8 cellular contexts compared by ENCODE assay signal in the genomic region with DNA sequence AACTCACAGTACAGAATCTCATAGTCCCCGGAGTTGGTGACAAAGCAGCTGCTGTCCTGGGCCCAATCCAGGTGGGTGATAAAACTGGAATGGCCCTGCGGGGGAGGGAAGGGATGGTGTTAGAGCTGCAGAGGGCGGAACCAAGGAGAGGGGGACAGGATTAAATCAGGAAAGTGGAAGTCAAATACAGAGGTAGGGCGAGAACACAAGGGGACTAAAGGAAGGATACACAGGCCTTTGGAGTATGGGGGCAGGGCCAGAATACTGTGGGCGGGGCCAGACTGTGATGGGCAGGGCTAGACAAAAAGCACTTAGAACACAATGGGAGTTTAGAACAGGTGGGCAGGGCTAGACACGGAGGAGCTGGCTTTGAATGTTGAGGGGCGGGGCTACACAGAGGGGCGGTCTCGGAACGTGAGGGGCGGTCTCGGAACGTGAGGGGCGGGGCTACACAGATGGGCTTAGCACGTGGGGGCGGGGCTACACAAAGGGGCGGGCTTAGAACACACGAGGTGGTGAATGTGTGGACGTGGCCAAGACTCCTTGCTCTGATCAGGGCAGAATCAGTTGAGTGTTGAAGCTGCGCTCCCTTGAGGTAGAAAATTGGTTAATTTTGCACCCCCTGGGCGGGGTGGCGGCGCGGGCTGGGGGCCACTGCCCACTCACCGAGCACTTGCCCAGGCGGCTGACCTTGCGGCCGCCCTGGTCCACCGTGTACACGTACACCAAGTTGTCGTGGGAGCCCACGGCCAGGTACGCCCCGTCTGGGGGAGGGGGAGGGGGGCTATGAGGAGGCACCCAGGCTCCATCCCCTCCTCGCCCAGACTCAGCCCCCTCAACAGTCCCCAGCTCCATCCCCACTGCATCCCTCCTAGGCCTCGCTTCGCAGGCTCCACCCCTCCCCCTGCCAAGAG. TPM values are rescaled to one million over a fixed set of nuclear protein-coding genes. Genes with fewer than 3 reads are reported as not detected.
DNase-seq lines count a peak whose midpoint lies in the region; ATAC-seq, FAIRE-seq and TF ChIP-seq lines count a peak whose summit lies in the region.

No MANE protein-coding gene starts in this region.

- DNase-seq in GM19240 (ENCODE audit: insufficient read length, low spot score) (peak; percentile 77), NCI-H2227 treated with DMSO at 0.1 percent for 48 hours (lab: John Stamatoyannopoulos, UW) (peak; percentile 14), colonic mucosa (peak; percentile 96), HepG2 (ENCODE audit: low spot score) (peak; percentile 62)
- peak; percentile 95 for DNase-seq in activated CD4-positive, alpha-beta T cell treated with anti-CD3 and anti-CD28 coated beads for 48 hours
- peak; percentile 58 for DNase-seq in stimulated activated CD8-positive, alpha-beta memory T cell treated with anti-CD3 and anti-CD28 coated beads, Interleukin-12 subunit alpha, Interleukin-12 subunit beta, amount 100 ng/mL, for 24 hours (ENCODE audit: extremely low read depth)

- no TSS peak for BruUV-seq in HepG2 (replicated peaks; lab: Mats Ljungman, UMichigan)

- no peak for TF ChIP-seq POLR2A in HepG2 (IDR thresholded peaks at IDR 0.05; ENCODE audit: insufficient read depth in 1 of 2, low read depth in 2 of 2, low read length in 2 of 2)

- H4K20me1 ChIP-seq in HepG2 (ENCODE audit: insufficient read depth, low read length) = no peaks in the 10 kb centered on the region

- no peak overlapping the region for H2AFZ ChIP-seq in HepG2 (ENCODE audit: low read length)

- TF ChIP-seq CTCF in 22Rv1 (IDR thresholded peaks at IDR 0.05) = no peak
- TF ChIP-seq CTCF in colonic mucosa (IDR thresholded peaks at IDR 0.05) = no peak
- TF ChIP-seq CTCF in HepG2 (CRISPR knock-in tag; IDR thresholded peaks at IDR 0.05) = no peak

- no peak overlapping the region for H3K4me3 ChIP-seq in colonic mucosa
- no peak overlapping the region for H3K4me3 ChIP-seq in HepG2 (replicated peaks in 1 of 3; ENCODE audit: insufficient read depth in 1 of 3, low read depth in 2 of 3, low read length in 3 of 3)

- peak; percentile 81 for ATAC-seq in HepG2
- ATAC-seq in GM18858 (IDR thresholded peaks at IDR 0.05; ENCODE audit: unreplicated experiment) = no peak

- POLR2A ChIA-PET in HepG2 (lab: Yijun Ruan, JAX) = interaction anchor here (4.6 kb wide), 1 partner anchor 26 kb away, joined by 18 read pairs; no protein-coding TSS in a partner anchor

- H3K4me2 ChIP-seq in HepG2 (ENCODE audit: low read depth, low read length) = no peak overlapping the region

- H3K27ac ChIP-seq in 22Rv1 = peak overlapping the region; percentile 76
- H3K27ac ChIP-seq in colonic mucosa = peak overlapping the region; percentile 90
- no peak overlapping the region for H3K27ac ChIP-seq in HepG2 (ENCODE audit: extremely low read length, insufficient read depth, low read length)

- H3K9ac ChIP-seq in colonic mucosa (ENCODE audit: low read depth in 2 of 2, low read length in 2 of 2) (peak overlapping the region; percentile 20 to 67), HepG2 (ENCODE audit: insufficient read depth, low read depth, low read length) (no peak overlapping the region)

- H3K27me3 ChIP-seq in colonic mucosa (no peaks in the 10 kb centered on the region), HepG2 (ENCODE audit: control insufficient read depth in 1 of 2, insufficient read depth in 2 of 2, low read length in 2 of 2) (no peaks in the 10 kb centered on the region)

- CTCF ChIA-PET in HepG2 (lab: Yijun Ruan, JAX; ENCODE audit: low intra/inter-chr PET ratio, low total read pairs) = no interaction called here

- 78% methylated on average over 27 of the region's 37 CpGs for WGBS in HepG2 (ENCODE audit: low lambda C conversion rate)

- no peak for FAIRE-seq in HepG2 (lab: Jason Lieb, UNC)

- H3K4me1 ChIP-seq in colonic mucosa = peaks cover 14% of the 10 kb centered on the region
- 0 out of 2 replicates have a peak, but pooled peaks cover 8% of the 10 kb centered on the region for H3K4me1 ChIP-seq in HepG2 (ENCODE audit: insufficient read depth, low read length)

- H3K9me3 ChIP-seq in colonic mucosa (no peaks in the 10 kb centered on the region), HepG2 (ENCODE audit: low read length) (no peaks in the 10 kb centered on the region)

- in situ Hi-C loops in HepG2 (cut with HindIII; ENCODE audit: extremely low pct_ligation_motif_present, low pct_unique_long_range_greater_than_20kb) = no loop called here

- intact Hi-C loops in colonic mucosa (cut with DNase I) = no loop called here
- intact Hi-C loops in HepG2 (cut with micrococcal nuclease; ENCODE audit: unreplicated experiment) = no loop called here

- TF ChIP-seq RAD21 in HepG2 (CRISPR knock-in tag; IDR thresholded peaks at IDR 0.05) = no peak

- peaks cover 11% of the 10 kb centered on the region for H3K36me3 ChIP-seq in colonic mucosa
- H3K36me3 ChIP-seq in HepG2 (replicated peaks in 1 of 2; ENCODE audit: control insufficient read depth in 1 of 2, insufficient read depth in 2 of 2, low read length in 2 of 2) = peaks cover 5 to 8% of the 10 kb centered on the region in 2 experiments; a peak in 2 of 5 replicates

- TF ChIP-seq EP300 in HepG2 (IDR thresholded peaks at IDR 0.05; ENCODE audit: low read depth in 2 of 2, low read length in 2 of 2) (no peak), HepG2 (CRISPR knock-in tag; IDR thresholded peaks at IDR 0.05; ENCODE audit: borderline replicate concordance) (no peak)

- no peaks in the 10 kb centered on the region for H3K79me2 ChIP-seq in HepG2 (ENCODE audit: insufficient read depth, low read length)

RNA-seq across cellular contexts. Expression of gene GPR4, which starts 14.0 kb away (rescaled TPM):
- total RNA-seq in colonic mucosa (1 to 10 TPM in 1 of 2 donors, under 1 TPM in 1; 0.52 to 2.0 TPM), HepG2 (2016; rRNA removed; fragmentation: Illumina TruSeq; extraction: Trizol) (not detected in 2 replicates)
- not detected in 2 replicates for total RNA-seq in HepG2 (2016; cell fraction: cytosol; rRNA removed; fragmentation: Illumina TruSeq; extraction: Trizol; ENCODE audit: low read depth)
- not detected in 2 replicates for total RNA-seq in HepG2 (2016; cell fraction: insoluble cytoplasmic fraction; rRNA removed; fragmentation: Illumina TruSeq; extraction: Trizol)
- not detected in 2 replicates for total RNA-seq in HepG2 (2016; cell fraction: membrane; rRNA removed; fragmentation: Illumina TruSeq; extraction: Trizol)
- total RNA-seq in HepG2 (2016; cell fraction: nucleus; rRNA removed; fragmentation: Illumina TruSeq; extraction: Trizol) = not detected in 2 replicates
- 0.15 TPM in 1 of 2 replicates, not detected in the other for polyA plus RNA-seq in HepG2 (2011; rRNA removed)
- not detected in 2 replicates for polyA plus RNA-seq in HepG2 (2011; cell fraction: cytosol; rRNA removed)
- polyA plus RNA-seq in HepG2 (2011; cell fraction: nucleus; rRNA removed) = not detected in 2 replicates
- polyA plus RNA-seq in HepG2 (2012) = not detected in 2 replicates
- polyA plus RNA-seq in HepG2 (2016; cell fraction: cytosol; fragmentation: Illumina TruSeq; extraction: Trizol; ENCODE audit: low read depth) = not detected in 2 replicates
- not detected in 2 replicates for polyA plus RNA-seq in HepG2 (2016; cell fraction: insoluble cytoplasmic fraction; fragmentation: Illumina TruSeq; extraction: Trizol; ENCODE audit: low read depth)
- polyA plus RNA-seq in HepG2 (2016; cell fraction: membrane; fragmentation: Illumina TruSeq; extraction: Trizol; ENCODE audit: low read depth) = not detected in 2 replicates
- not detected in 2 replicates for polyA plus RNA-seq in HepG2 (2016; cell fraction: nucleus; fragmentation: Illumina TruSeq; extraction: Trizol; ENCODE audit: insufficient read depth, low read depth)
- 0.12 TPM in 1 of 2 replicates, not detected in the other for polyA minus RNA-seq in HepG2 (2011; rRNA and poly(A)+ RNA removed; ENCODE audit: low replicate concordance)
- polyA minus RNA-seq in HepG2 (2011; cell fraction: cytosol; rRNA and poly(A)+ RNA removed) = not detected in 2 replicates
- polyA minus RNA-seq in HepG2 (2011; cell fraction: nucleus; rRNA and poly(A)+ RNA removed) = not detected in 2 replicates

RNA-seq across cellular contexts. Expression of gene EML2, which starts 23.1 kb away (rescaled TPM):
- total RNA-seq in colonic mucosa (100 to 1,000 TPM in 1 of 2 donors, 10 to 100 TPM in 1; 96.2 to 106 TPM), HepG2 (2016; rRNA removed; fragmentation: Illumina TruSeq; extraction: Trizol) (7.3 and 7.6 TPM in 2 replicates)
- total RNA-seq in HepG2 (2016; cell fraction: cytosol; rRNA removed; fragmentation: Illumina TruSeq; extraction: Trizol; ENCODE audit: low read depth) = 1.6 and 3.5 TPM in 2 replicates
- 4.2 and 9.1 TPM in 2 replicates for total RNA-seq in HepG2 (2016; cell fraction: insoluble cytoplasmic fraction; rRNA removed; fragmentation: Illumina TruSeq; extraction: Trizol)
- total RNA-seq in HepG2 (2016; cell fraction: membrane; rRNA removed; fragmentation: Illumina TruSeq; extraction: Trizol) = 2.2 and 3.2 TPM in 2 replicates
- 8.8 and 13.4 TPM in 2 replicates for total RNA-seq in HepG2 (2016; cell fraction: nucleus; rRNA removed; fragmentation: Illumina TruSeq; extraction: Trizol)
- 12.9 and 16.6 TPM in 2 replicates for polyA plus RNA-seq in HepG2 (2011; rRNA removed)
- 7.9 and 8.5 TPM in 2 replicates for polyA plus RNA-seq in HepG2 (2011; cell fraction: cytosol; rRNA removed)
- 74.5 and 101 TPM in 2 replicates for polyA plus RNA-seq in HepG2 (2011; cell fraction: nucleus; rRNA removed)
- 10.9 and 17.5 TPM in 2 replicates for polyA plus RNA-seq in HepG2 (2012)
- 0.88 and 1.0 TPM in 2 replicates for polyA plus RNA-seq in HepG2 (2016; cell fraction: cytosol; fragmentation: Illumina TruSeq; extraction: Trizol; ENCODE audit: low read depth)
- 3.1 and 4.1 TPM in 2 replicates for polyA plus RNA-seq in HepG2 (2016; cell fraction: insoluble cytoplasmic fraction; fragmentation: Illumina TruSeq; extraction: Trizol; ENCODE audit: low read depth)
- 1.2 and 3.4 TPM in 2 replicates for polyA plus RNA-seq in HepG2 (2016; cell fraction: membrane; fragmentation: Illumina TruSeq; extraction: Trizol; ENCODE audit: low read depth)
- polyA plus RNA-seq in HepG2 (2016; cell fraction: nucleus; fragmentation: Illumina TruSeq; extraction: Trizol; ENCODE audit: insufficient read depth, low read depth) = 25.5 and 27.6 TPM in 2 replicates
- 40.9 and 76.3 TPM in 2 replicates for polyA minus RNA-seq in HepG2 (2011; rRNA and poly(A)+ RNA removed; ENCODE audit: low replicate concordance)
- polyA minus RNA-seq in HepG2 (2011; cell fraction: cytosol; rRNA and poly(A)+ RNA removed) = 13.7 and 15.5 TPM in 2 replicates
- 15.0 and 16.1 TPM in 2 replicates for polyA minus RNA-seq in HepG2 (2011; cell fraction: nucleus; rRNA and poly(A)+ RNA removed)

RNA-seq across cellular contexts. Expression of gene OPA3, which starts 31.4 kb away (rescaled TPM):
- total RNA-seq in colonic mucosa (10 to 100 TPM; 12.4 to 14.8 TPM), HepG2 (2016; rRNA removed; fragmentation: Illumina TruSeq; extraction: Trizol) (7.8 and 8.3 TPM in 2 replicates)
- 0.81 and 1.1 TPM in 2 replicates for total RNA-seq in HepG2 (2016; cell fraction: cytosol; rRNA removed; fragmentation: Illumina TruSeq; extraction: Trizol; ENCODE audit: low read depth)
- 9.0 and 9.2 TPM in 2 replicates for total RNA-seq in HepG2 (2016; cell fraction: insoluble cytoplasmic fraction; rRNA removed; fragmentation: Illumina TruSeq; extraction: Trizol)
- 3.3 and 3.4 TPM in 2 replicates for total RNA-seq in HepG2 (2016; cell fraction: membrane; rRNA removed; fragmentation: Illumina TruSeq; extraction: Trizol)
- 3.2 and 4.2 TPM in 2 replicates for total RNA-seq in HepG2 (2016; cell fraction: nucleus; rRNA removed; fragmentation: Illumina TruSeq; extraction: Trizol)
- polyA plus RNA-seq in HepG2 (2011; rRNA removed) = 16.6 and 17.7 TPM in 2 replicates
- 13.1 and 15.8 TPM in 2 replicates for polyA plus RNA-seq in HepG2 (2011; cell fraction: cytosol; rRNA removed)
- 7.5 and 8.6 TPM in 2 replicates for polyA plus RNA-seq in HepG2 (2011; cell fraction: nucleus; rRNA removed)
- 5.2 and 7.4 TPM in 2 replicates for polyA plus RNA-seq in HepG2 (2012)
- polyA plus RNA-seq in HepG2 (2016; cell fraction: cytosol; fragmentation: Illumina TruSeq; extraction: Trizol; ENCODE audit: low read depth) = 0.77 TPM in 2 replicates
- 10.0 and 10.6 TPM in 2 replicates for polyA plus RNA-seq in HepG2 (2016; cell fraction: insoluble cytoplasmic fraction; fragmentation: Illumina TruSeq; extraction: Trizol; ENCODE audit: low read depth)
- 1.6 and 2.3 TPM in 2 replicates for polyA plus RNA-seq in HepG2 (2016; cell fraction: membrane; fragmentation: Illumina TruSeq; extraction: Trizol; ENCODE audit: low read depth)
- polyA plus RNA-seq in HepG2 (2016; cell fraction: nucleus; fragmentation: Illumina TruSeq; extraction: Trizol; ENCODE audit: insufficient read depth, low read depth) = 7.8 and 8.0 TPM in 2 replicates
- polyA minus RNA-seq in HepG2 (2011; rRNA and poly(A)+ RNA removed; ENCODE audit: low replicate concordance) = 21.3 and 30.2 TPM in 2 replicates
- polyA minus RNA-seq in HepG2 (2011; cell fraction: cytosol; rRNA and poly(A)+ RNA removed) = 7.1 and 7.5 TPM in 2 replicates
- polyA minus RNA-seq in HepG2 (2011; cell fraction: nucleus; rRNA and poly(A)+ RNA removed) = 2.6 and 3.0 TPM in 2 replicates

RNA-seq across cellular contexts. Expression of gene GIPR, which starts 52.0 kb away (rescaled TPM):
- total RNA-seq in colonic mucosa (1 to 10 TPM; 8.3 to 9.5 TPM), HepG2 (2016; rRNA removed; fragmentation: Illumina TruSeq; extraction: Trizol) (0.15 TPM in 1 of 2 replicates, not detected in the other)
- total RNA-seq in HepG2 (2016; cell fraction: cytosol; rRNA removed; fragmentation: Illumina TruSeq; extraction: Trizol; ENCODE audit: low read depth) = not detected in 2 replicates
- total RNA-seq in HepG2 (2016; cell fraction: insoluble cytoplasmic fraction; rRNA removed; fragmentation: Illumina TruSeq; extraction: Trizol) = not detected in 2 replicates
- 0.07 TPM in 1 of 2 replicates, not detected in the other for total RNA-seq in HepG2 (2016; cell fraction: membrane; rRNA removed; fragmentation: Illumina TruSeq; extraction: Trizol)
- total RNA-seq in HepG2 (2016; cell fraction: nucleus; rRNA removed; fragmentation: Illumina TruSeq; extraction: Trizol) = not detected in 2 replicates
- polyA plus RNA-seq in HepG2 (2011; rRNA removed) = 1.2 and 1.7 TPM in 2 replicates
- 0.23 and 0.27 TPM in 2 replicates for polyA plus RNA-seq in HepG2 (2011; cell fraction: cytosol; rRNA removed)
- 10.6 TPM in 2 replicates for polyA plus RNA-seq in HepG2 (2011; cell fraction: nucleus; rRNA removed)
- polyA plus RNA-seq in HepG2 (2012) = 1.3 and 2.2 TPM in 2 replicates
- polyA plus RNA-seq in HepG2 (2016; cell fraction: cytosol; fragmentation: Illumina TruSeq; extraction: Trizol; ENCODE audit: low read depth) = not detected in 2 replicates
- polyA plus RNA-seq in HepG2 (2016; cell fraction: insoluble cytoplasmic fraction; fragmentation: Illumina TruSeq; extraction: Trizol; ENCODE audit: low read depth) = not detected in 2 replicates
- polyA plus RNA-seq in HepG2 (2016; cell fraction: membrane; fragmentation: Illumina TruSeq; extraction: Trizol; ENCODE audit: low read depth) = not detected in 2 replicates
- 0.31 TPM in 2 replicates for polyA plus RNA-seq in HepG2 (2016; cell fraction: nucleus; fragmentation: Illumina TruSeq; extraction: Trizol; ENCODE audit: insufficient read depth, low read depth)
- 0.47 and 2.5 TPM in 2 replicates for polyA minus RNA-seq in HepG2 (2011; rRNA and poly(A)+ RNA removed; ENCODE audit: low replicate concordance)
- 0.59 TPM in 1 of 2 replicates, not detected in the other for polyA minus RNA-seq in HepG2 (2011; cell fraction: cytosol; rRNA and poly(A)+ RNA removed)
- 4.5 and 7.2 TPM in 2 replicates for polyA minus RNA-seq in HepG2 (2011; cell fraction: nucleus; rRNA and poly(A)+ RNA removed)

Comparison
In these comparisons a context has a peak if more than half of its experiments do, and no peak if none do; other contexts are left out.
1. DNase-seq: peak in every context shown above with its lines; median percentile 96 in colonic mucosa; 95 in activated CD4-positive, alpha-beta T cell treated with anti-CD3 and anti-CD28 coated beads for 48 hours; 77 in GM19240; 62 in HepG2; 58 in stimulated activated CD8-positive, alpha-beta memory T cell treated with anti-CD3 and anti-CD28 coated beads, Interleukin-12 subunit alpha, Interleukin-12 subunit beta, amount 100 ng/mL, for 24 hours; 14 in NCI-H2227 treated with DMSO at 0.1 percent for 48 hours.
2. RNA of gene EML2, which starts 23.1 kb away (total RNA-seq): 96.2 to 106 TPM in colonic mucosa; 1.6 to 13.4 TPM in HepG2; every median in the first group is over 4 times any median in the second.